17 cellular contexts compared by ENCODE assay signal in genomic region chr11:68908273-68908672, GRCh38. TPM values are rescaled to one million over a fixed set of nuclear protein-coding genes. Genes with fewer than 3 reads are reported as not detected.
DNase-seq lines count a peak whose midpoint lies in the region; ATAC-seq and TF ChIP-seq lines count a peak whose summit lies in the region.
"Had no signal": no experiment of that assay in that cellular context is flagged by ENCODE, and none has a peak within 500 bp of the region (broad histone marks: within the 10 kb centered on the region; RNA-seq: fewer than 3 reads in every experiment).

No MANE protein-coding gene starts in this region.

- no peak overlapping the region for H3K27ac ChIP-seq in sigmoid colon
- no peak overlapping the region for H3K27ac ChIP-seq in foreskin keratinocyte
- H3K27ac ChIP-seq: BLaER1, GM23248 had no signal

- TF ChIP-seq CTCF in LNCaP clone FGC (IDR thresholded peaks at IDR 0.05; ENCODE audit: control insufficient read depth, extremely low read depth, insufficient read depth) (0 out of 2 replicates have a peak, but pooled peaks have one; percentile 2), sigmoid colon (IDR thresholded peaks at IDR 0.05) (no peak), foreskin keratinocyte (conservative IDR thresholded peaks at IDR 0.05) (no peak)

- H3K9me3 ChIP-seq in sigmoid colon, result no peaks in the 10 kb centered on the region
- H3K9me3 ChIP-seq: BLaER1, HAP-1 had no signal

- intact Hi-C loops in Right ventricle myocardium inferior (cut with DNase I) (no loop called here), cardiac septum (cut with DNase I) (loop anchor here (10.0 kb wide), 3 partner anchors 177 to 767 kb away; partner anchors contain the start of genes CCND1 and LTO1), left ventricle myocardium superior (cut with micrococcal nuclease) (no loop called here), sigmoid colon (cut with DNase I) (loop anchor here (10.0 kb wide), 2 partner anchors 737 to 767 kb away; partner anchors contain the start of genes CCND1 and LTO1)

- ATAC-seq in Right ventricle myocardium inferior (peak; percentile 63), left ventricle myocardium superior (peak; percentile 77), foreskin keratinocyte (no peak), HG02852 (IDR thresholded peaks at IDR 0.05; ENCODE audit: unreplicated experiment) (no peak)
- ATAC-seq: HepG2 had no signal

- H3K36me3 ChIP-seq in sigmoid colon, result peaks cover 11 to 74% (median 50%) of the 10 kb centered on the region in 4 donors

- TF ChIP-seq EP300 in sigmoid colon (IDR thresholded peaks at IDR 0.05), result no peak

- 92% methylated on average over 5 of the region's 5 CpGs for WGBS in sigmoid colon, 2 donors

- no peak for DNase-seq in Right ventricle myocardium inferior (ENCODE audit: missing footprints)
- no peak for DNase-seq in cardiac septum (ENCODE audit: low spot score)
- DNase-seq in LNCaP clone FGC (ENCODE audit: low read depth), result no peak
- no peak for DNase-seq in left ventricle myocardium superior
- peak; percentile 11 for DNase-seq in sigmoid colon
- DNase-seq in foreskin melanocyte, result no peak
- DNase-seq in foreskin keratinocyte, result no peak
- DNase-seq: 8988T; CD4-positive, alpha-beta memory T cell; DMS153; DMS79; GDM1; GM23248 had no signal

- H3K4me3 ChIP-seq in LNCaP clone FGC (ENCODE audit: low read depth, low read length) (no peak overlapping the region), sigmoid colon (no peak overlapping the region)
- H3K4me3 ChIP-seq: BLaER1, GM23248, HAP-1 had no signal

- H3K27me3 ChIP-seq in sigmoid colon, result no peaks in the 10 kb centered on the region
- H3K27me3 ChIP-seq in foreskin keratinocyte, result no peaks in the 10 kb centered on the region
- H3K27me3 ChIP-seq: BLaER1 had no signal

- H3K4me1 ChIP-seq in sigmoid colon (peaks cover 2 to 19% (median 14%) of the 10 kb centered on the region in 4 donors), foreskin keratinocyte (peaks cover 6% of the 10 kb centered on the region)

- no peak for TF ChIP-seq POLR2A in sigmoid colon (IDR thresholded peaks at IDR 0.05)

RNA-seq across cellular contexts. Expression of gene IGHMBP2, which starts 4.6 kb away (rescaled TPM):
- total RNA-seq in Right ventricle myocardium inferior, result 13.8 TPM
- total RNA-seq in cardiac septum, result 12.3 TPM
- 14.7 TPM for total RNA-seq in left ventricle myocardium superior
- 10 to 100 TPM; 12.2 to 41.3 (median 30.4) TPM for total RNA-seq in sigmoid colon
- 10 to 100 TPM in 1 of 3 donors, 1 to 10 TPM in 2; 5.4 to 15.7 (median 8.1) TPM for polyA plus RNA-seq in sigmoid colon
- 10.8 and 13.0 TPM in 2 replicates for total RNA-seq in foreskin keratinocyte
- 9.1 and 11.6 TPM in 2 replicates for polyA plus RNA-seq in foreskin keratinocyte

RNA-seq across cellular contexts. Expression of gene MRPL21, which starts 4.6 kb away (rescaled TPM):
- 120 TPM for total RNA-seq in Right ventricle myocardium inferior
- 58.0 TPM for total RNA-seq in cardiac septum
- total RNA-seq in left ventricle myocardium superior, result 106 TPM
- total RNA-seq in sigmoid colon, result 10 to 100 TPM; 53.7 to 99.1 (median 67.5) TPM
- 100 to 1,000 TPM; 107 to 134 (median 124) TPM for polyA plus RNA-seq in sigmoid colon
- total RNA-seq in foreskin keratinocyte, result 75.4 and 95.3 TPM in 2 replicates
- 106 and 144 TPM in 2 replicates for polyA plus RNA-seq in foreskin keratinocyte

Comparison
In these comparisons a context has a peak if more than half of its experiments do, and no peak if none do; other contexts are left out.
1. intact Hi-C loops: an anchor here in cardiac septum (10.0 kb wide) and sigmoid colon (10.0 kb wide); none called in Right ventricle myocardium inferior and left ventricle myocardium superior.
2. ATAC-seq: peak in Right ventricle myocardium inferior (single experiment) and left ventricle myocardium superior (single experiment); none in foreskin keratinocyte (single experiment) and HG02852 (single experiment).